1 cellular context compared by ENCODE assay signal in genomic region chr16:89973654-89974335, GRCh38.
TF ChIP-seq lines count a peak whose summit lies in the region.

No MANE protein-coding gene starts in this region.

TF ChIP-seq in GM23338, 12 proteins besides CTCF, POLR2A, EP300 and RAD21 (continued from another document):
- TF ChIP-seq REST (IDR thresholded peaks at IDR 0.05; ENCODE audit: unreplicated experiment) (no peak), ZNF462 (CRISPR knock-in tag; IDR thresholded peaks at IDR 0.05) (no peak), POLR2AphosphoS5 (IDR thresholded peaks at IDR 0.05; ENCODE audit: low read depth) (no peak), CREB1 (CRISPR knock-in tag; IDR thresholded peaks at IDR 0.05; ENCODE audit: low read depth) (no peak), ZNF114 (CRISPR knock-in tag; IDR thresholded peaks at IDR 0.05) (no peak), ZNF331 (CRISPR knock-in tag; IDR thresholded peaks at IDR 0.05; ENCODE audit: low read depth) (no peak), NANOG (IDR thresholded peaks at IDR 0.05; ENCODE audit: borderline replicate concordance) (no peak), STAT1 (IDR thresholded peaks at IDR 0.05; ENCODE audit: unreplicated experiment) (no peak), JUNB (IDR thresholded peaks at IDR 0.05; ENCODE audit: unreplicated experiment) (no peak)
TF ChIP-seq in GM23338: peak in this region for 0.
